Comparison of ENCODE assay signal across 18 cellular contexts in genomic region chr2:6955523-6956136, GRCh38. TPM values are rescaled to one million over a fixed set of nuclear protein-coding genes. Genes with fewer than 3 reads are reported as not detected.
DNase-seq lines count a peak whose midpoint lies in the region; ATAC-seq and TF ChIP-seq lines count a peak whose summit lies in the region.
"Had no signal": no experiment of that assay in that cellular context is flagged by ENCODE, and none has a peak within 500 bp of the region (broad histone marks: within the 10 kb centered on the region; RNA-seq: fewer than 3 reads in every experiment).

No MANE protein-coding gene starts in this region.

- no peak overlapping the region for H2BK120ac ChIP-seq in mesenchymal stem cell (ENCODE audit: low read depth, low read length)

- H3K36me3 ChIP-seq in mesenchymal stem cell (ENCODE audit: control insufficient read depth in 1 of 2, insufficient read depth in 2 of 2, low read depth in 1 of 2, low read length in 2 of 2) (no peaks in the 10 kb centered on the region), upper lobe of left lung (no peaks in the 10 kb centered on the region)
- H3K36me3 ChIP-seq: Peyer's patch had no signal

- H3K9ac ChIP-seq in mesenchymal stem cell (ENCODE audit: low read length) = peak overlapping the region; percentile 31
- H3K9ac ChIP-seq: BLaER1 had no signal

- no peak overlapping the region for H2BK15ac ChIP-seq in mesenchymal stem cell (ENCODE audit: low read depth, poor library complexity, severe bottlenecking)

- H3K23ac ChIP-seq in mesenchymal stem cell (ENCODE audit: low read length in 2 of 2) = no peak overlapping the region

- H4K8ac ChIP-seq in mesenchymal stem cell (ENCODE audit: low read length) = peak overlapping the region; percentile 47

- no peak for ATAC-seq in activated CD4-positive, alpha-beta T cell treated with anti-CD3 and anti-CD28 coated beads for 36 hours
- no peak for ATAC-seq in upper lobe of left lung (ENCODE audit: low FRiP score in 2 of 2)
- no peak for ATAC-seq in activated CD4-positive, CD25-positive, alpha-beta regulatory T cell treated with anti-CD3 and anti-CD28 coated beads, Interleukin-2, amount 50 U/mL, for 24 hours
- no peak for ATAC-seq in GM18517 (IDR thresholded peaks at IDR 0.05; ENCODE audit: unreplicated experiment)

- no peak overlapping the region for H3K27ac Mint-ChIP-seq in activated CD4-positive, alpha-beta T cell treated with anti-CD3 and anti-CD28 coated beads, Interleukin-2, amount 10 ng/mL, durations not matched to agents 24 days and 14 days
- no peak overlapping the region for H3K27ac Mint-ChIP-seq in activated CD4-positive, alpha-beta T cell treated with anti-CD3 and anti-CD28 coated beads for 36 hours
- H3K27ac Mint-ChIP-seq: activated CD4-positive, alpha-beta memory T cell treated with anti-CD3 and anti-CD28 coated beads, Interleukin-2, amount 10 ng/mL, durations not matched to agents 7 days and 5 days; activated naive CD8-positive, alpha-beta T cell treated with anti-CD3 and anti-CD28 coated beads for 36 hours had no signal

- peak; percentile 33 for DNase-seq in activated CD4-positive, alpha-beta T cell treated with anti-CD3 and anti-CD28 coated beads, Interleukin-2, amount 10 ng/mL, durations not matched to agents 24 days and 14 days
- DNase-seq in activated CD4-positive, alpha-beta T cell treated with anti-CD3 and anti-CD28 coated beads for 36 hours = no peak
- peak; percentile 38 for DNase-seq in mesenchymal stem cell
- no peak for DNase-seq in upper lobe of left lung
- no peak for DNase-seq in NK-92 (lab: John Stamatoyannopoulos, UW; ENCODE audit: unreplicated experiment)
- DNase-seq: activated CD4-positive, alpha-beta memory T cell treated with anti-CD3 and anti-CD28 coated beads, Interleukin-2, amount 10 ng/mL, durations not matched to agents 7 days and 5 days; activated naive CD8-positive, alpha-beta T cell treated with anti-CD3 and anti-CD28 coated beads for 36 hours; activated T-cell treated with anti-CD3 and anti-CD28 coated beads, Interleukin-2, amount 50 U/mL, for 48 hours; effector memory CD4-positive, alpha-beta T cell; KBM-7; NCI-H1048; NCI-H774; Peyer's patch; posterior cingulate gyrus had no signal

- H3K36me3 Mint-ChIP-seq in activated CD4-positive, alpha-beta T cell treated with anti-CD3 and anti-CD28 coated beads, Interleukin-2, amount 10 ng/mL, durations not matched to agents 24 days and 14 days (ENCODE audit: low read depth) = peaks cover 13% of the 10 kb centered on the region
- peaks cover 6% of the 10 kb centered on the region for H3K36me3 Mint-ChIP-seq in activated CD4-positive, alpha-beta T cell treated with anti-CD3 and anti-CD28 coated beads for 36 hours (ENCODE audit: low read depth)

- H3K79me1 ChIP-seq in mesenchymal stem cell (replicated peaks; ENCODE audit: low read length, poor library complexity, severe bottlenecking) = no peaks in the 10 kb centered on the region

- H3K9me3 Mint-ChIP-seq in activated CD4-positive, alpha-beta T cell treated with anti-CD3 and anti-CD28 coated beads, Interleukin-2, amount 10 ng/mL, durations not matched to agents 24 days and 14 days = no peaks in the 10 kb centered on the region
- H3K9me3 Mint-ChIP-seq in activated CD4-positive, alpha-beta T cell treated with anti-CD3 and anti-CD28 coated beads for 36 hours (ENCODE audit: low read depth) = no peaks in the 10 kb centered on the region
- H3K9me3 Mint-ChIP-seq: activated CD4-positive, alpha-beta memory T cell treated with anti-CD3 and anti-CD28 coated beads, Interleukin-2, amount 10 ng/mL, durations not matched to agents 7 days and 5 days; activated naive CD8-positive, alpha-beta T cell treated with anti-CD3 and anti-CD28 coated beads for 36 hours had no signal

- intact Hi-C loops in activated CD4-positive, alpha-beta T cell treated with anti-CD3 and anti-CD28 coated beads, Interleukin-2, amount 10 ng/mL, durations not matched to agents 24 days and 14 days (cut with micrococcal nuclease) = no loop called here
- intact Hi-C loops in activated CD4-positive, alpha-beta T cell treated with anti-CD3 and anti-CD28 coated beads for 36 hours (cut with DNase I, micrococcal nuclease) = no loop called here

- H2AFZ ChIP-seq in mesenchymal stem cell (ENCODE audit: low read depth, low read length) = no peak overlapping the region

- TF ChIP-seq CTCF in upper lobe of left lung (IDR thresholded peaks at IDR 0.05) = no peak

- H4K91ac ChIP-seq in mesenchymal stem cell (ENCODE audit: low read length) = no peak overlapping the region

- H3K4me1 Mint-ChIP-seq in activated CD4-positive, alpha-beta T cell treated with anti-CD3 and anti-CD28 coated beads, Interleukin-2, amount 10 ng/mL, durations not matched to agents 24 days and 14 days = peaks cover 15% of the 10 kb centered on the region
- peaks cover 33% of the 10 kb centered on the region for H3K4me1 Mint-ChIP-seq in activated CD4-positive, alpha-beta T cell treated with anti-CD3 and anti-CD28 coated beads for 36 hours

- H3K4me3 Mint-ChIP-seq in activated CD4-positive, alpha-beta T cell treated with anti-CD3 and anti-CD28 coated beads, Interleukin-2, amount 10 ng/mL, durations not matched to agents 24 days and 14 days = no peak overlapping the region
- no peak overlapping the region for H3K4me3 Mint-ChIP-seq in activated CD4-positive, alpha-beta T cell treated with anti-CD3 and anti-CD28 coated beads for 36 hours
- H3K4me3 Mint-ChIP-seq: activated CD4-positive, alpha-beta memory T cell treated with anti-CD3 and anti-CD28 coated beads, Interleukin-2, amount 10 ng/mL, durations not matched to agents 7 days and 5 days; activated naive CD8-positive, alpha-beta T cell treated with anti-CD3 and anti-CD28 coated beads for 36 hours had no signal

- TF ChIP-seq EP300 in upper lobe of left lung (IDR thresholded peaks at IDR 0.05) = no peak

- POLR2A ChIA-PET in activated CD4-positive, alpha-beta T cell treated with anti-CD3 and anti-CD28 coated beads for 36 hours (lab: Charles Lee) = no interaction called here

- no peak overlapping the region for H2AK5ac ChIP-seq in mesenchymal stem cell (ENCODE audit: low read length, severe bottlenecking)

- WGBS in mesenchymal stem cell = 40% methylated on average over 1 of the region's 2 CpGs
- WGBS in upper lobe of left lung, 2 donors = 54 to 70% methylated on average over 2 of the region's 2 CpGs

- H3K4me3 ChIP-seq in mesenchymal stem cell (ENCODE audit: insufficient read depth in 1 of 2, low read depth in 1 of 2, low read length in 2 of 2) = no peak overlapping the region
- no peak overlapping the region for H3K4me3 ChIP-seq in upper lobe of left lung
- H3K4me3 ChIP-seq: BLaER1, Peyer's patch had no signal

- H3K9me3 ChIP-seq in mesenchymal stem cell (ENCODE audit: control insufficient read depth, low read length) (no peaks in the 10 kb centered on the region), upper lobe of left lung (no peaks in the 10 kb centered on the region)
- H3K9me3 ChIP-seq: BLaER1, Peyer's patch had no signal

- no peak overlapping the region for H3K14ac ChIP-seq in mesenchymal stem cell (ENCODE audit: low read length in 2 of 2)

- peak overlapping the region; percentile 28 to 71 for H3K18ac ChIP-seq in mesenchymal stem cell (ENCODE audit: low read depth in 1 of 2, low read length in 2 of 2)

- no peak overlapping the region for H3K4me2 ChIP-seq in mesenchymal stem cell (ENCODE audit: low read length, poor library complexity, severe bottlenecking)
- H3K4me2 ChIP-seq: BLaER1 had no signal

- no peaks in the 10 kb centered on the region for H3K27me3 ChIP-seq in mesenchymal stem cell (ENCODE audit: control insufficient read depth in 1 of 2, insufficient read depth in 1 of 2, low read length in 2 of 2)
- H3K27me3 ChIP-seq in upper lobe of left lung = no peaks in the 10 kb centered on the region
- H3K27me3 ChIP-seq: BLaER1, Peyer's patch had no signal

- H3K4me1 ChIP-seq in mesenchymal stem cell (ENCODE audit: control insufficient read depth, insufficient read depth, low read depth, low read length) (peaks cover 2% of the 10 kb centered on the region), upper lobe of left lung (peaks cover 6 to 43% (median 22%) of the 10 kb centered on the region in 4 donors)
- H3K4me1 ChIP-seq: Peyer's patch had no signal

- H2BK12ac ChIP-seq in mesenchymal stem cell (ENCODE audit: low read length in 2 of 2) = no peak overlapping the region

- H3K4ac ChIP-seq in mesenchymal stem cell (ENCODE audit: low read depth in 1 of 2, low read length in 2 of 2) = no peak overlapping the region

- CTCF ChIA-PET in activated CD4-positive, alpha-beta T cell treated with anti-CD3 and anti-CD28 coated beads for 36 hours (lab: Charles Lee) = interaction anchor here (0.6 kb wide), 1 partner anchor 63 kb away, joined by 3 read pairs; no protein-coding TSS in a partner anchor

- H3K27me3 Mint-ChIP-seq in activated CD4-positive, alpha-beta T cell treated with anti-CD3 and anti-CD28 coated beads, Interleukin-2, amount 10 ng/mL, durations not matched to agents 24 days and 14 days = no peaks in the 10 kb centered on the region
- H3K27me3 Mint-ChIP-seq in activated CD4-positive, alpha-beta T cell treated with anti-CD3 and anti-CD28 coated beads for 36 hours = no peaks in the 10 kb centered on the region
- H3K27me3 Mint-ChIP-seq: activated CD4-positive, alpha-beta memory T cell treated with anti-CD3 and anti-CD28 coated beads, Interleukin-2, amount 10 ng/mL, durations not matched to agents 7 days and 5 days; activated naive CD8-positive, alpha-beta T cell treated with anti-CD3 and anti-CD28 coated beads for 36 hours had no signal

- no peak for TF ChIP-seq POLR2A in upper lobe of left lung (IDR thresholded peaks at IDR 0.05)

- peak overlapping the region; percentile 39 for H3K27ac ChIP-seq in cingulate gyrus (ENCODE audit: low read depth, low read length)
- no peak overlapping the region for H3K27ac ChIP-seq in mesenchymal stem cell (ENCODE audit: low read length, poor library complexity, severe bottlenecking)
- H3K27ac ChIP-seq in upper lobe of left lung = peak overlapping the region in 3 of 4 donors; percentile 11 to 73 (median 42)
- H3K27ac ChIP-seq: BLaER1, Peyer's patch had no signal

- H2BK5ac ChIP-seq in mesenchymal stem cell (ENCODE audit: low read depth, low read length, poor library complexity, severe bottlenecking) = no peak overlapping the region

RNA-seq across cellular contexts. Expression of gene RNF144A, which starts 38.4 kb away (rescaled TPM):
- 22.1 and 23.0 TPM in 2 replicates for total RNA-seq in activated CD4-positive, alpha-beta T cell treated with anti-CD3 and anti-CD28 coated beads, Interleukin-2, amount 10 ng/mL, durations not matched to agents 24 days and 14 days
- total RNA-seq in activated CD4-positive, alpha-beta T cell treated with anti-CD3 and anti-CD28 coated beads for 36 hours = 10 to 100 TPM; 38.6 to 42.7 TPM
- polyA plus RNA-seq in mesenchymal stem cell (2013, experiment 1 of 2) = 9.0 TPM
- 9.1 TPM for polyA plus RNA-seq in mesenchymal stem cell (2013, experiment 2 of 2)
- total RNA-seq in upper lobe of left lung = 10 to 100 TPM in 5 of 6 donors, 1 to 10 TPM in 1; 9.9 to 20.7 (median 13.4) TPM

Comparison
In these comparisons a context has a peak if more than half of its experiments do, and no peak if none do; other contexts are left out.
1. DNase-seq: peak in activated CD4-positive, alpha-beta T cell treated with anti-CD3 and anti-CD28 coated beads, Interleukin-2, amount 10 ng/mL, durations not matched to agents 24 days and 14 days (single experiment) and mesenchymal stem cell (single experiment); none in activated CD4-positive, alpha-beta T cell treated with anti-CD3 and anti-CD28 coated beads for 36 hours (single experiment), upper lobe of left lung (0 of 2) and NK-92 (single experiment).